In the genomic region with DNA sequence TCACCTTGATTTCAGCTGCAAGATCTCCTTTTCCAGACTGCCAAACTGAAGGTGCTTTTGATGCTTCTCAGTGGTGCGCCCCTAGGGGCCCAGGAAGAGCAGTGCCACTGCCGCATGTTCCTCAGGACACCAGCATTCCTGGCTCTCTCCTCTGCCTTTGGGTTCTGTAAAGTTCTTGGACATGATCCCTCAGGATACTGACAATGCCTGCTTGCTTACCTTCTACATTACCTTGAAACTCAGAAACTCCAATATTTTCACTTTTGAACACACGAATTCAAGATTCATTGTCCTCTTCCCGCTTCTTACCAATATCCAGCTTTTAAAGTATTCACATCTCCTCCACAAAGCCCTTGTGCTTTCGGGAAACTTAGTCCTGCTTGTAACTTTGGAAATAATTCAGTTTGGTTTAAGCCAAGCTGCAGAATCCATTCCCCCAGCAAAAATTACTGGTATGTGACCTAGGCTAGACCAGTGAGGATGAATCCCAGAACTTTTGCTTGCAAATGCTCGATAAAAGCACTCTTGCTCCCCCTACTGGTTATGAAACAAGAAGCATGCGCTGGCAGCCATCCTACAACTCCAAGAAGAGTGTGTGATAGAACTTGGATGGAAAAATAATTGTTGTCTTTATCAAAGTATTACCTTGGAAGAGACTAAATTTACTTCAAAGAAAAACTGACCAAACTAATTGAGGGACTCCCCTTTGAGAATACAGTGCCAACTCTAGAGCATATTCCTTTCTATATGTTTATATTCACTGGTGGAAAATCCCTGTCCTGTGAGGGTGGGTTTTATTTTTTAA, we compare ENCODE assay signal across 8 cellular contexts. TPM values are rescaled to one million over a fixed set of nuclear protein-coding genes. Genes with fewer than 3 reads are reported as not detected.
A peak's percentile ranks its signal among the peaks of the same experiment; 100 is the strongest.
DNase-seq lines count a peak whose midpoint lies in the region; ATAC-seq and TF ChIP-seq lines count a peak whose summit lies in the region.

No MANE protein-coding gene starts in this region.

- peak; percentile 72 for TF ChIP-seq CTCF in A673 (conservative IDR thresholded peaks at IDR 0.05; ENCODE audit: low read depth, low read length)
- TF ChIP-seq CTCF in GM12875 (IDR thresholded peaks at IDR 0.05; ENCODE audit: borderline replicate concordance, insufficient read depth, low read depth, low read length) = peak; percentile 83
- TF ChIP-seq CTCF in NB4 (IDR thresholded peaks at IDR 0.05; ENCODE audit: low read depth, low read length) = peak; percentile 91
- peak; percentile 83 for TF ChIP-seq CTCF in MCF 10A (IDR thresholded peaks at IDR 0.05; ENCODE audit: unreplicated experiment)
- peak; percentile 27 to 84 (median 73) for TF ChIP-seq CTCF in spleen (IDR thresholded peaks at IDR 0.05 in 8 of 11, conservative IDR thresholded peaks at IDR 0.05 in 3 of 11)

- TF ChIP-seq POLR2A in NB4 (IDR thresholded peaks at IDR 0.05; ENCODE audit: extremely low read depth, insufficient read length) = no peak
- no peak for TF ChIP-seq POLR2A in spleen (IDR thresholded peaks at IDR 0.05)

- no peaks in the 10 kb centered on the region for H3K9me3 ChIP-seq in A673 (ENCODE audit: low read depth, low read length, poor library complexity, severe bottlenecking)
- no peaks in the 10 kb centered on the region for H3K9me3 ChIP-seq in spleen

- H3K4me1 Mint-ChIP-seq in MCF 10A (ENCODE audit: insufficient read depth, unreplicated experiment) (peaks cover 5% of the 10 kb centered on the region), immature natural killer cell (peaks cover 35 to 36% of the 10 kb centered on the region in 2 donors)

- no peak overlapping the region for H3K27ac Mint-ChIP-seq in MCF 10A (ENCODE audit: low read depth, unreplicated experiment)
- peak overlapping the region; percentile 89 to 95 (median 92) for H3K27ac Mint-ChIP-seq in immature natural killer cell

- CTCF ChIA-PET in A673 (lab: Charles Lee) = interaction anchor here (1.1 kb wide), 1 partner anchor 680 kb away, joined by 5 read pairs; no protein-coding TSS in a partner anchor
- CTCF ChIA-PET in MCF 10A (lab: Yijun Ruan, JAX) = interaction anchor here (0.6 to 5.0 kb wide), 35 partner anchors 9 to 1860 kb away, joined by 3 to 42 read pairs (median 4); partner anchors contain the start of gene CTNND1

- BruUV-seq in A673 (replicated peaks; lab: Mats Ljungman, UMichigan) = no TSS peak
- BruUV-seq in MCF 10A (replicated peaks; lab: Mats Ljungman, UMichigan) = no TSS peak

- H3K36me3 Mint-ChIP-seq in MCF 10A (ENCODE audit: insufficient read depth, unreplicated experiment) = peaks cover 17% of the 10 kb centered on the region
- peaks cover 8 to 17% (median 14%) of the 10 kb centered on the region in 3 donors for H3K36me3 Mint-ChIP-seq in immature natural killer cell

- H3K4me3 ChIP-seq in A673 (ENCODE audit: low read depth, low read length, poor library complexity, severe bottlenecking) (peak overlapping the region; percentile 15), GM12875 (ENCODE audit: low read depth, low read length) (no peak overlapping the region), NB4 (ENCODE audit: low read depth, low read length) (peak overlapping the region; percentile 4), spleen (peak overlapping the region in 5 of 8 donors; percentile 4 to 41 (median 10))

- H3K4me3 Mint-ChIP-seq in MCF 10A (ENCODE audit: unreplicated experiment) (no peak overlapping the region), immature natural killer cell (peak overlapping the region; percentile 68 to 79 (median 73))

- 21 to 25% (median 22%) methylated on average over 7 of the region's 7 CpGs for WGBS in spleen, 5 donors

- H3K4me1 ChIP-seq in A673 (ENCODE audit: insufficient read depth, low read length, poor library complexity, severe bottlenecking) (no peaks in the 10 kb centered on the region), spleen (peaks cover 11 to 37% (median 27%) of the 10 kb centered on the region in 6 donors)

- peaks cover 8% of the 10 kb centered on the region for H3K27me3 ChIP-seq in A673 (replicated peaks; ENCODE audit: insufficient read depth, low read depth, low read length, poor library complexity)
- H3K27me3 ChIP-seq in spleen (replicated peaks in 1 of 7) = no peaks in the 10 kb centered on the region

- H3K36me3 ChIP-seq in A673 (ENCODE audit: insufficient read depth, low read length, poor library complexity, severe bottlenecking) = no peaks in the 10 kb centered on the region
- peaks cover 0 to 34% (median 24%) of the 10 kb centered on the region in 6 donors for H3K36me3 ChIP-seq in spleen

- H3K27me3 Mint-ChIP-seq in MCF 10A (ENCODE audit: insufficient read depth, unreplicated experiment) = peaks cover 5% of the 10 kb centered on the region
- peaks cover 0 to 3% (median 0%) of the 10 kb centered on the region in 3 donors for H3K27me3 Mint-ChIP-seq in immature natural killer cell (ENCODE audit: low read depth in 3 of 3)

- peak; percentile 31 for ATAC-seq in HG02763 (IDR thresholded peaks at IDR 0.05; ENCODE audit: unreplicated experiment)

- DNase-seq in A673 (ENCODE audit: low spot score) (peak; percentile 88), NB4 (ENCODE audit: low read depth) (peak; percentile 85), T-helper 1 cell (peak in 3 of 5 donors; percentile 40 to 46 (median 41)), MCF 10A (ENCODE audit: unreplicated experiment) (peak; percentile 78), immature natural killer cell (peak; percentile 56 to 63 (median 57)), spleen (no peak)

- no peak overlapping the region for H3K27ac ChIP-seq in A673 (ENCODE audit: low read depth, low read length, poor library complexity, severe bottlenecking)
- peak overlapping the region; percentile 28 to 81 (median 74) for H3K27ac ChIP-seq in spleen

- H3K9me3 Mint-ChIP-seq in MCF 10A (ENCODE audit: unreplicated experiment) = no peaks in the 10 kb centered on the region
- H3K9me3 Mint-ChIP-seq in immature natural killer cell = no peaks in the 10 kb centered on the region

- POLR2A ChIA-PET in A673 (lab: Charles Lee; ENCODE audit: low non-redundant PET) = interaction anchor here (0.6 kb wide), 1 partner anchor 32 kb away, joined by 11 read pairs; no protein-coding TSS in a partner anchor
- POLR2A ChIA-PET in MCF 10A (lab: Yijun Ruan, JAX) = no interaction called here

- intact Hi-C loops in A673 (cut with micrococcal nuclease; ENCODE audit: unreplicated experiment) = loop anchor here (10.0 kb wide), 1 partner anchor 720 kb away; no protein-coding TSS in a partner anchor
- intact Hi-C loops in MCF 10A (cut with micrococcal nuclease) = loop anchor here (2.0 to 5.0 kb wide), 2 partner anchors 264 to 877 kb away; partner anchors contain the start of gene YPEL4
- intact Hi-C loops in spleen (cut with DNase I; ENCODE audit: low total_unique reads) = loop anchor here (10.0 kb wide), 1 partner anchor 700 kb away; no protein-coding TSS in a partner anchor

RNA-seq across cellular contexts. Expression of gene OR5B21, which starts 16.5 kb away (rescaled TPM):
- not detected in 2 replicates for total RNA-seq in A673 (2021)
- not detected in 2 replicates for total RNA-seq in MCF 10A (2022)
- not detected for polyA plus RNA-seq in immature natural killer cell
- total RNA-seq in spleen = 1 to 10 TPM in 1 of 7 donors, under 1 TPM in 2, not detected in 4; 0.40 to 2.6 (median 0.54) TPM
- not detected for polyA plus RNA-seq in spleen

RNA-seq across cellular contexts. Expression of gene LPXN, which starts 51.2 kb away (rescaled TPM):
- total RNA-seq in A673 (2021) (3.3 and 3.8 TPM in 2 replicates), MCF 10A (2022) (7.6 and 7.8 TPM in 2 replicates), spleen (10 to 100 TPM; 50.8 to 83.7 (median 65.9) TPM)
- polyA plus RNA-seq in immature natural killer cell (100 to 1,000 TPM; 153 to 217 (median 197) TPM), spleen (10 to 100 TPM; 56.8 to 70.0 (median 62.3) TPM)

RNA-seq across cellular contexts. Expression of gene ZFP91, which starts 54.4 kb away (rescaled TPM):
- total RNA-seq in A673 (2021) (73.2 and 74.3 TPM in 2 replicates), MCF 10A (2022) (72.9 and 86.2 TPM in 2 replicates), spleen (10 to 100 TPM; 42.9 to 53.4 (median 49.4) TPM)
- polyA plus RNA-seq in immature natural killer cell (10 to 100 TPM in 2 of 3 donors, 1 to 10 TPM in 1; 6.6 to 15.4 (median 10.8) TPM), spleen (10 to 100 TPM; 10.1 to 17.5 (median 10.2) TPM)
